ENCODE assay signal across 31 cellular contexts in the genomic region with DNA sequence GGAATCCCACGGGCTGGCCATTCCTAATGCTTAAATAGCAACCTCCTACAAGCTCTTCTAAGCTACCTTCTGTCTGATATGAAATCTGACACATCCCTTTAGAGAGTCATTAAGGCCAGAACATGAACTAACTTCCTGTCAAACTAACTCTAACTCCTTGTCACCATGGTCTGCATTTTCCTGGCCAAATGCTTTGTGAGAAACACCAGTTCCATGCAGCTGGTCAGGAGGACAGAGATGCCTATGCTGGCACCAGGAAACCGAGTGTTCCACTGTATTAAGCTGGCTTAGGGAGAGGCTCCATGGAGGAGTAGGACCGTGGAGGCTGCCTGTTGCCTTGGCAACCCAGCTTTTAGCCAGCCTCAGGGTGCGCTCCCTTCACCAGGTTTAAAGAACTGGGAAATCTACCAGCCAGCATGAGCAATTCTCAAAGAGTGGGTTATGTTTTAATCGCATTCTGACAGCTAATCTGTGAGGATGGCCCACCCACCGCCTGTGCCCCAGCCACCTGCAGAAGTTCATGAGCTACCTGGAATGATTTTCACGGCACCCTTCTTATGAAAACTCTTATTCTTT.
DNase-seq lines count a peak whose midpoint lies in the region; ATAC-seq and TF ChIP-seq lines count a peak whose summit lies in the region.
"Had no signal": no experiment of that assay in that cellular context is flagged by ENCODE, and none has a peak within 500 bp of the region (broad histone marks: within the 10 kb centered on the region; RNA-seq: fewer than 3 reads in every experiment).

No MANE protein-coding gene starts in this region.

- H3K27ac ChIP-seq in suprapubic skin = no peak overlapping the region
- H3K27ac ChIP-seq: ascending aorta, esophagus muscularis mucosa, SK-N-MC, uterus had no signal

- no peak for TF ChIP-seq CTCF in suprapubic skin (IDR thresholded peaks at IDR 0.05)

- H3K9me3 ChIP-seq in suprapubic skin = no peaks in the 10 kb centered on the region

- no peak for TF ChIP-seq POLR2A in suprapubic skin (IDR thresholded peaks at IDR 0.05)

- no peaks in the 10 kb centered on the region for H3K4me1 ChIP-seq in suprapubic skin
- H3K4me1 ChIP-seq: ascending aorta, Caco-2, esophagus muscularis mucosa, uterus had no signal

- TF ChIP-seq EP300 in suprapubic skin (IDR thresholded peaks at IDR 0.05) = no peak

- ATAC-seq in HG03378 (IDR thresholded peaks at IDR 0.05; ENCODE audit: unreplicated experiment) = no peak
- ATAC-seq: GM23338; PC-3; stimulated activated naive B cell treated with anti-CD40 and anti-IgM and Interleukin-4, amounts not matched to agents 10 μg/mL and 1 μg/mL and 100 μg/mL, for 72 hours had no signal

- 80% methylated on average over 7 of the region's 7 CpGs for WGBS in suprapubic skin

- no peaks in the 10 kb centered on the region for H3K36me3 ChIP-seq in suprapubic skin
- H3K36me3 ChIP-seq: ascending aorta, esophagus muscularis mucosa, uterus had no signal

- no peaks in the 10 kb centered on the region for H3K27me3 ChIP-seq in suprapubic skin
- H3K27me3 ChIP-seq: ascending aorta, uterus had no signal

- DNase-seq in NCI-H1092 treated with DMSO at 0.1 percent for 48 hours (lab: John Stamatoyannopoulos, UW) (peak; percentile 4), NCI-H1092 (lab: John Stamatoyannopoulos, UW) (no peak), anterior cingulate cortex (lab: John Stamatoyannopoulos, UW) (peak in 33 of 58 donors; percentile 16 to 76 (median 51)), inferior parietal cortex (ENCODE audit: extremely low spot score) (peak; percentile 52), putamen (ENCODE audit: low spot score) (peak; percentile 83), suprapubic skin (ENCODE audit: low spot score in 2 of 2) (no peak), SK-N-DZ (ENCODE audit: low spot score) (no peak)
- DNase-seq: 8988T; activated CD4-positive, alpha-beta T cell treated with anti-CD3 and anti-CD28 coated beads, Interleukin-2, amount 50 U/mL, for 1 hour; activated CD4-positive, CD25-positive, alpha-beta regulatory T cell; activated effector memory CD4-positive, alpha-beta T cell treated with anti-CD3 and anti-CD28 coated beads, Interleukin-2, amount 50 U/mL, for 16 hours; activated T-cell treated with anti-CD3 and anti-CD28 coated beads, Interleukin-2, amount 50 U/mL, for 24 hours; Caco-2; dermis blood vessel endothelial cell; foreskin fibroblast; Kasumi-1; naive B cell; NCI-H146; NCI-H2107; NCI-H446 treated with DMSO at 0.1 percent for 48 hours; NK-92 treated with Interleukin-12 subunit alpha and Interleukin-12 subunit beta, amount 100 ng/mL, for 24 hours; PC-3; retina; stimulated activated naive B cell treated with anti-CD40 and anti-IgM and Interleukin-4, amounts not matched to agents 10 μg/mL and 1 μg/mL and 100 μg/mL, for 72 hours; T-helper 1 cell; uterus had no signal

- H3K4me3 ChIP-seq in suprapubic skin = no peak overlapping the region
- H3K4me3 ChIP-seq: ascending aorta, esophagus muscularis mucosa, GM23338, SK-N-MC, uterus had no signal

Comparison
In these comparisons a context has a peak if more than half of its experiments do, and no peak if none do; other contexts are left out.
1. DNase-seq: peak in NCI-H1092 treated with DMSO at 0.1 percent for 48 hours (single experiment), anterior cingulate cortex (33 of 58), inferior parietal cortex (single experiment) and putamen (single experiment); none in NCI-H1092 (single experiment), suprapubic skin (0 of 2) and SK-N-DZ (single experiment).